ENCODE assay signal across 20 cellular contexts in the genomic region with DNA sequence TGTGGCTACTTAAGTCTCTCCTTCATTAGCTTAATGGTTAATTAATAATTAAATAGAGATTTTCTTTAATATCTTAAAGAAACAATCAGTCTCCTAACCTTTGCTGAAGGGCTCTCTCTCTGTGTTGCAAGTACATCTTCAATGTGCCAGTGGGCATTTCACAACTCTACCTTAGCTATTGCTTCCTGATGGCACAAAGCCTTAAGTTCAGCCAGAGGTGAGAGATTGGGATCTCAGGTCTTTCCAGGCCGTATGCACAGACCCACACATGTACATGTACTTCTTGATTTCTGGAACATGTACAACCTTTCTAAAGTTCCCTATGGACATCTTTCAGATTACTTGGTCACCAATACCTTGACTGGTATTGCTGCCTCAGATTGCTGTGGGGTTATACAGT. TPM values are rescaled to one million over a fixed set of nuclear protein-coding genes. Genes with fewer than 3 reads are reported as not detected.
"Had no signal": no experiment of that assay in that cellular context is flagged by ENCODE, and none has a peak within 500 bp of the region (broad histone marks: within the 10 kb centered on the region; RNA-seq: fewer than 3 reads in every experiment).

No MANE protein-coding gene starts in this region.

- H3K4me2 ChIP-seq: KMS-11, SK-N-SH had no signal

- ATAC-seq: K562, Panc1 had no signal

- H3K9me3 Mint-ChIP-seq: IgD-negative memory B cell had no signal

- H3K9ac ChIP-seq: KMS-11, SK-N-SH had no signal

- H3K36me3 Mint-ChIP-seq: IgD-negative memory B cell had no signal

- H3K4me3 Mint-ChIP-seq: IgD-negative memory B cell had no signal

- H3K9me3 ChIP-seq: SK-N-SH had no signal

- DNase-seq: Kasumi-1, NCI-H1092, NCI-H1105 treated with DMSO at 0.1 percent for 48 hours, NCI-H1417 treated with DMSO at 0.1 percent for 48 hours, NCI-H146, NCI-H1694 treated with DMSO at 0.1 percent for 48 hours, NCI-H1930, NCI-H2081, NCI-H2107, NCI-H2227 treated with DMSO at 0.1 percent for 48 hours, NCI-H524 treated with DMSO at 0.1 percent for 48 hours, NCI-H69, NCI-H774, SHP77, SK-N-SH had no signal

- H3K27ac ChIP-seq: KMS-11, RWPE1 had no signal

- H3K27ac Mint-ChIP-seq: IgD-negative memory B cell had no signal

- H3K4me3 ChIP-seq: K562 had no signal

- FAIRE-seq: K562 had no signal

RNA-seq across cellular contexts. Expression of a gene that starts 8.9 kb away (rescaled TPM):
- polyA plus RNA-seq: IgD-negative memory B cell, K562 had no signal
